Comparison of ENCODE assay signal across 8 cellular contexts in genomic region chr11:68213135-68213515, GRCh38. TPM values are rescaled to one million over a fixed set of nuclear protein-coding genes. Genes with fewer than 3 reads are reported as not detected.
DNase-seq lines count a peak whose midpoint lies in the region; ATAC-seq, FAIRE-seq and TF ChIP-seq lines count a peak whose summit lies in the region.

Gene KMT5B, minus strand, starts transcription at chr11:68213296. Its CDS starts 23,220 bp downstream, at chr11:68190076.

- POLR2A ChIA-PET in T-cell (lab: Charles Lee): no interaction called here

- peaks cover 7% of the 10 kb centered on the region for H4K20me1 ChIP-seq in mammary epithelial cell (ENCODE audit: insufficient read depth, low read length)
- H4K20me1 ChIP-seq in keratinocyte (ENCODE audit: control insufficient read depth, extremely low read depth, insufficient read depth, low read length): peaks cover 36% of the 10 kb centered on the region

- H3K36me3 ChIP-seq in mammary epithelial cell (ENCODE audit: insufficient read depth, low read length) (no peaks in the 10 kb centered on the region), keratinocyte (ENCODE audit: control insufficient read depth in 2 of 2, extremely low read depth in 1 of 2, insufficient read depth in 2 of 2, low read length in 2 of 2) (no peaks in the 10 kb centered on the region)

- H3K79me2 ChIP-seq in mammary epithelial cell (ENCODE audit: insufficient read depth, low read length) (peaks cover 45% of the 10 kb centered on the region), keratinocyte (ENCODE audit: control insufficient read depth, insufficient read depth, low read length) (peaks cover 43% of the 10 kb centered on the region)

- peak within 1 kb of the TSS; percentile 95 for H3K4me2 ChIP-seq in mammary epithelial cell (ENCODE audit: insufficient read depth, low read depth, low read length)
- H3K4me2 ChIP-seq in keratinocyte (ENCODE audit: control insufficient read depth, extremely low read depth, insufficient read depth, low read depth, low read length): peak within 1 kb of the TSS; percentile 99

- H3K9me1 ChIP-seq in keratinocyte (ENCODE audit: control insufficient read depth, extremely low read depth, insufficient read depth, low read length): peaks cover 10% of the 10 kb centered on the region

- peak within 1 kb of the TSS; percentile 65 for H3K9ac ChIP-seq in mammary epithelial cell (ENCODE audit: insufficient read depth, low read length)
- H3K9ac ChIP-seq in keratinocyte (ENCODE audit: control insufficient read depth, extremely low read depth, insufficient read depth, low read length): peak within 1 kb of the TSS; percentile 86

- H3K27ac Mint-ChIP-seq in T-cell: peak within 1 kb of the TSS; percentile 92 to 93

- H3K27ac ChIP-seq in mammary epithelial cell (ENCODE audit: insufficient read depth, low read depth, low read length): peak within 1 kb of the TSS; percentile 60
- H3K27ac ChIP-seq in keratinocyte (ENCODE audit: control insufficient read depth, insufficient read depth, low read length): peak within 1 kb of the TSS; percentile 81

- H3K27me3 ChIP-seq in mammary epithelial cell (ENCODE audit: insufficient read depth, low read length) (peaks cover 1% of the 10 kb centered on the region), keratinocyte (ENCODE audit: control insufficient read depth, extremely low read depth, insufficient read depth, low read length) (peaks cover 2% of the 10 kb centered on the region)

- H3K4me1 ChIP-seq in mammary epithelial cell (ENCODE audit: insufficient read depth, low read length) (peaks cover 39% of the 10 kb centered on the region), keratinocyte (ENCODE audit: control insufficient read depth, extremely low read depth, insufficient read depth, low read length) (peaks cover 36% of the 10 kb centered on the region)

- CTCF ChIA-PET in T-cell (lab: Charles Lee): no interaction called here
- CTCF ChIA-PET in mammary epithelial cell (lab: Charles Lee; ENCODE audit: low non-redundant PET): no interaction called here

- dilution Hi-C loops in mammary epithelial cell (cut with HindIII; ENCODE audit: low sequenced_read_pairs) (loop anchor here (5.0 kb wide), 1 partner anchor 89 kb away; no protein-coding TSS in a partner anchor), keratinocyte (cut with MboI; ENCODE audit: extremely low pct_ligation_motif_present, low sequenced_read_pairs) (no loop called here)

- peak within 1 kb of the TSS; percentile 66 to 89 (median 88) for H3K4me3 ChIP-seq in mammary epithelial cell (replicated peaks in 1 of 3; ENCODE audit: insufficient read depth in 1 of 3, low read depth in 2 of 3, low read length in 3 of 3)
- H3K4me3 ChIP-seq in keratinocyte (ENCODE audit: control insufficient read depth in 2 of 3, extremely low read depth in 1 of 3, insufficient read depth in 2 of 3, low read depth in 1 of 3, low read length in 3 of 3): peak within 1 kb of the TSS; percentile 90 to 99 (median 96)

- in situ Hi-C loops in mammary epithelial cell (cut with MboI; ENCODE audit: low sequenced_read_pairs in 2 of 2): no loop called here

- H3K27me3 Mint-ChIP-seq in T-cell: peaks cover 3 to 8% of the 10 kb centered on the region in 2 donors

- WGBS in mammary epithelial cell (ENCODE audit: low coverage, missing lambda C conversion rate): no CpG with 5 or more reads among the region's 60 CpGs

- intact Hi-C loops in mammary epithelial cell (cut with micrococcal nuclease): loop anchor here (5.0 kb wide), 1 partner anchor 169 kb away; no protein-coding TSS in a partner anchor

- no peak for FAIRE-seq in keratinocyte (lab: Jason Lieb, UNC)

- no peak for TF ChIP-seq CTCF in mammary epithelial cell (conservative IDR thresholded peaks at IDR 0.05 in 1 of 2, IDR thresholded peaks at IDR 0.05 in 1 of 2; ENCODE audit: extremely low read depth in 1 of 2, insufficient read depth in 1 of 2, low read depth in 1 of 2, low read length in 2 of 2)
- TF ChIP-seq CTCF in keratinocyte (optimal IDR thresholded peaks at IDR 0.05 in 1 of 3, IDR thresholded peaks at IDR 0.05 in 1 of 3, conservative IDR thresholded peaks at IDR 0.05 in 1 of 3; ENCODE audit: extremely low read depth in 1 of 3, insufficient read depth in 2 of 3, low read length in 3 of 3): no peak

- peak; percentile 21 for ATAC-seq in GM18517 (IDR thresholded peaks at IDR 0.05; ENCODE audit: unreplicated experiment)
- peak; percentile 15 for ATAC-seq in HG03097 (IDR thresholded peaks at IDR 0.05; ENCODE audit: low FRiP score, unreplicated experiment)
- ATAC-seq in T-cell (replicated peaks in 1 of 4): peak; percentile 11 to 24 (median 15)

- peaks cover 50 to 57% (median 53%) of the 10 kb centered on the region in 3 donors for H3K4me1 Mint-ChIP-seq in T-cell

- no peaks in the 10 kb centered on the region for H3K9me3 Mint-ChIP-seq in T-cell

- no TSS peak for BruUV-seq in mammary epithelial cell (replicated peaks; lab: Mats Ljungman, UMichigan)

- peak within 1 kb of the TSS; percentile 88 to 93 (median 88) for H3K4me3 Mint-ChIP-seq in T-cell

- no peaks in the 10 kb centered on the region for H3K36me3 Mint-ChIP-seq in T-cell

- H3K9me3 ChIP-seq in mammary epithelial cell (replicated peaks; ENCODE audit: insufficient read depth, low read length): no peaks in the 10 kb centered on the region
- no peaks in the 10 kb centered on the region for H3K9me3 ChIP-seq in keratinocyte (ENCODE audit: control insufficient read depth, low read depth, low read length)

- DNase-seq in T-cell (peak in 18 of 34 experiments; percentile 24 to 57 (median 36)), mammary epithelial cell (no peak), keratinocyte (ENCODE audit: low read depth, low spot score) (no peak), middle frontal gyrus (ENCODE audit: extremely low spot score, low spot score) (no peak), foreskin melanocyte (no peak)
- peak; percentile 64 for DNase-seq in stimulated activated CD4-positive, alpha-beta T cell treated with anti-CD3 and anti-CD28 coated beads, Interleukin-15, amount 100 ng/mL, for 24 hours

- H2AFZ ChIP-seq in mammary epithelial cell (ENCODE audit: low read depth, low read length): peak within 1 kb of the TSS; percentile 85
- H2AFZ ChIP-seq in keratinocyte (ENCODE audit: control insufficient read depth, low read length): peak within 1 kb of the TSS; percentile 70

RNA-seq across cellular contexts. Expression of gene KMT5B, which starts in this region (rescaled TPM):
- 10 to 100 TPM; 35.1 to 56.6 (median 48.5) TPM for total RNA-seq in T-cell
- total RNA-seq in mammary epithelial cell: 10 to 100 TPM; 23.0 to 29.7 TPM
- polyA plus RNA-seq in mammary epithelial cell: 6.4 TPM
- 5.3 TPM for polyA minus RNA-seq in mammary epithelial cell
- 7.4 to 17.2 TPM (median 10.3 TPM) in 3 replicates for polyA plus RNA-seq in keratinocyte
- polyA plus RNA-seq in keratinocyte (2011; ENCODE audit: low read depth): 45.6 TPM
- 7.2 and 11.4 TPM in 2 replicates for polyA plus RNA-seq in keratinocyte (2011; cell fraction: cytosol; rRNA removed)
- 16.6 and 25.2 TPM in 2 replicates for polyA plus RNA-seq in keratinocyte (2011; cell fraction: nucleus; rRNA removed)
- 18.8 and 26.8 TPM in 2 replicates for polyA plus RNA-seq in keratinocyte (2012; ENCODE audit: low replicate concordance)
- 2.1 to 13.0 TPM (median 7.4 TPM) in 3 replicates for polyA minus RNA-seq in keratinocyte
- polyA minus RNA-seq in keratinocyte (2011; cell fraction: cytosol; rRNA and poly(A)+ RNA removed): 14.4 TPM
- 11.9 and 23.3 TPM in 2 replicates for polyA minus RNA-seq in keratinocyte (2011; cell fraction: nucleus; rRNA and poly(A)+ RNA removed)

Comparison
In these comparisons a context has a peak if more than half of its experiments do, and no peak if none do; other contexts are left out.
1. DNase-seq: peak in T-cell (18 of 34) and stimulated activated CD4-positive, alpha-beta T cell treated with anti-CD3 and anti-CD28 coated beads, Interleukin-15, amount 100 ng/mL, for 24 hours (single experiment); none in mammary epithelial cell (single experiment), keratinocyte (single experiment), middle frontal gyrus (single experiment) and foreskin melanocyte (single experiment).
2. Peak in every context shown above with its lines, with median percentiles within 50 percentile points of each other: ATAC-seq.